Comparison of ENCODE assay signal across 13 cellular contexts in the genomic region with DNA sequence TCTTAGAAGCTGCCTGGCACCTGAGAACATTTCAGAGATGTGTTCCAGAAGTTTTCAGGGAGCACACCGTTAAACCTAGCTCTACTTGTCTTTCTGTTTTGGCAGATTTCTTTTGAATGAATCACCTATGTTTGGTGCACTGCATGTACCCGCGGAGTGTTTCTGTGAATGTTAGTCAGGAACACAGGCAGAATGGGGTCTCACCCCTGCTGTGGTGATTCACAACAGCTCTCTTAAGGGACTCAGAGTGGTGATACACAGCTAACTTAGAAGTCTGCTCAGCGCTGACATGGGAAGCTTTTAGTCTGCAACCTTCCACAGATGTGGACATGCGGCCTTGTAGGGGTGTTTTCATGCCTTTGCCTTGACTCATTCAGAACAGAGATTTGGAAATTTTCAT. TPM values are rescaled to one million over a fixed set of nuclear protein-coding genes. Genes with fewer than 3 reads are reported as not detected.
A peak's percentile ranks its signal among the peaks of the same experiment; 100 is the strongest.
DNase-seq lines count a peak whose midpoint lies in the region; ATAC-seq and TF ChIP-seq lines count a peak whose summit lies in the region.
"Had no signal": no experiment of that assay in that cellular context is flagged by ENCODE, and none has a peak within 500 bp of the region (broad histone marks: within the 10 kb centered on the region; RNA-seq: fewer than 3 reads in every experiment).

No MANE protein-coding gene starts in this region.

- TF ChIP-seq POLR2A in stomach (IDR thresholded peaks at IDR 0.05): no peak

- TF ChIP-seq CTCF in astrocyte of the spinal cord (IDR thresholded peaks at IDR 0.05; ENCODE audit: low read depth, low read length) (no peak), left ventricle myocardium inferior (IDR thresholded peaks at IDR 0.05; ENCODE audit: borderline replicate concordance) (no peak), stomach (IDR thresholded peaks at IDR 0.05) (no peak)

- peak overlapping the region; percentile 24 for H3K27ac ChIP-seq in left ventricle myocardium inferior (replicated peaks)
- peak overlapping the region in 4 of 5 donors; percentile 50 to 82 (median 78) for H3K27ac ChIP-seq in stomach
- H3K27ac ChIP-seq: HL-60 had no signal

- H3K36me3 ChIP-seq in left ventricle myocardium inferior (peaks cover 39% of the 10 kb centered on the region), stomach (peaks cover 12 to 73% (median 59%) of the 10 kb centered on the region in 4 donors)

- in situ Hi-C loops in astrocyte of the spinal cord (cut with HindIII; ENCODE audit: low sequenced_read_pairs): no loop called here

- H3K27me3 ChIP-seq in left ventricle myocardium inferior (ENCODE audit: low read depth): no peaks in the 10 kb centered on the region
- no peaks in the 10 kb centered on the region for H3K27me3 ChIP-seq in stomach

- 57 to 75% (median 70%) methylated on average over 5 of the region's 5 CpGs for WGBS in stomach, 5 donors

- no peak for TF ChIP-seq EP300 in stomach (IDR thresholded peaks at IDR 0.05)

- peak; percentile 100 for DNase-seq in HCEC 1CT
- DNase-seq in astrocyte of the spinal cord (ENCODE audit: low read depth, low spot score): peak; percentile 98
- no peak for DNase-seq in left ventricle myocardium inferior
- no peak for DNase-seq in stomach
- no peak for DNase-seq in Ammon's horn (ENCODE audit: low spot score)
- no peak for DNase-seq in medulla oblongata (ENCODE audit: extremely low spot score)
- DNase-seq in stimulated activated CD4-positive, alpha-beta T cell treated with anti-CD3 and anti-CD28 coated beads, Interleukin-2, amount 100 ng/mL, for 24 hours: no peak
- DNase-seq: activated CD4-positive, alpha-beta memory T cell treated with anti-CD3 and anti-CD28 coated beads, Interleukin-2, amount 10 ng/mL, durations not matched to agents 7 days and 5 days; effector memory CD8-positive, alpha-beta T cell; NCI-H82; stimulated activated naive CD8-positive, alpha-beta T cell treated with anti-CD3 and anti-CD28 coated beads, Interleukin-15, amount 100 ng/mL, for 72 hours had no signal

- H3K4me1 ChIP-seq in left ventricle myocardium inferior: peaks cover 18% of the 10 kb centered on the region
- H3K4me1 ChIP-seq in stomach: peaks cover 0 to 29% (median 6%) of the 10 kb centered on the region in 4 donors

- intact Hi-C loops in left ventricle myocardium inferior (cut with micrococcal nuclease): no loop called here
- intact Hi-C loops in stomach (cut with DNase I; ENCODE audit: low total_unique reads): no loop called here

- ATAC-seq in HG03095 (IDR thresholded peaks at IDR 0.05; ENCODE audit: unreplicated experiment): no peak
- ATAC-seq: effector memory CD8-positive, alpha-beta T cell; stimulated activated naive CD8-positive, alpha-beta T cell treated with anti-CD3 and anti-CD28 coated beads, Interleukin-15, amount 100 ng/mL, for 72 hours had no signal

- H3K9me3 ChIP-seq in left ventricle myocardium inferior (replicated peaks) (no peaks in the 10 kb centered on the region), stomach (no peaks in the 10 kb centered on the region)

- H3K4me3 ChIP-seq in astrocyte of the spinal cord (ENCODE audit: low read depth, low read length) (no peak overlapping the region), left ventricle myocardium inferior (no peak overlapping the region), stomach (no peak overlapping the region)

RNA-seq across cellular contexts. Expression of gene TSEN2, which starts 24.0 kb away (rescaled TPM):
- total RNA-seq in left ventricle myocardium inferior: 22.5 TPM
- 10 to 100 TPM; 12.9 to 43.0 (median 33.9) TPM for total RNA-seq in stomach
- polyA plus RNA-seq in stomach: 10 to 100 TPM; 10.7 to 16.8 (median 11.0) TPM

RNA-seq across cellular contexts. Expression of gene MKRN2OS, which starts 37.0 kb away (rescaled TPM):
- total RNA-seq in left ventricle myocardium inferior (1.8 TPM), stomach (1 to 10 TPM in 1 of 5 donors, not detected in 4; 3.1 TPM)
- polyA plus RNA-seq in stomach: 10 to 100 TPM in 1 of 3 donors, 1 to 10 TPM in 2; 3.8 to 11.0 (median 4.9) TPM
- total RNA-seq: activated CD4-positive, alpha-beta memory T cell treated with anti-CD3 and anti-CD28 coated beads, Interleukin-2, amount 10 ng/mL, durations not matched to agents 7 days and 5 days had no signal

RNA-seq across cellular contexts. Expression of gene MKRN2, which starts 48.6 kb away (rescaled TPM):
- total RNA-seq in left ventricle myocardium inferior (34.3 TPM), stomach (10 to 100 TPM; 15.6 to 39.1 (median 31.5) TPM)
- 10 to 100 TPM; 13.3 to 15.7 (median 14.4) TPM for polyA plus RNA-seq in stomach

Comparison
In these comparisons a context has a peak if more than half of its experiments do, and no peak if none do; other contexts are left out.
1. DNase-seq: peak in HCEC 1CT (single experiment) and astrocyte of the spinal cord (single experiment); none in left ventricle myocardium inferior (single experiment), stomach (single experiment), Ammon's horn (single experiment), medulla oblongata (single experiment) and stimulated activated CD4-positive, alpha-beta T cell treated with anti-CD3 and anti-CD28 coated beads, Interleukin-2, amount 100 ng/mL, for 24 hours (0 of 2).